24 cellular contexts compared by ENCODE assay signal in genomic region chr1:15744122-15744679, GRCh38. TPM values are rescaled to one million over a fixed set of nuclear protein-coding genes. Genes with fewer than 3 reads are reported as not detected.
DNase-seq lines count a peak whose midpoint lies in the region; ATAC-seq, FAIRE-seq and TF ChIP-seq lines count a peak whose summit lies in the region.
"Had no signal": no experiment of that assay in that cellular context is flagged by ENCODE, and none has a peak within 500 bp of the region (broad histone marks: within the 10 kb centered on the region; RNA-seq: fewer than 3 reads in every experiment).

No MANE protein-coding gene starts in this region.

- TF ChIP-seq CTCF in IMR-90 (conservative IDR thresholded peaks at IDR 0.05; ENCODE audit: low read depth, low read length) (no peak), H1 (IDR thresholded peaks at IDR 0.05; ENCODE audit: control extremely low read depth in 1 of 3, insufficient read depth in 1 of 3, low read depth in 1 of 3, low read length in 3 of 3) (no peak), tibial artery (IDR thresholded peaks at IDR 0.05) (no peak)

- intact Hi-C loops in IMR-90 (cut with micrococcal nuclease), result no loop called here
- intact Hi-C loops in tibial artery (cut with DNase I; ENCODE audit: low total_unique reads), result no loop called here
- intact Hi-C loops in Right ventricle myocardium inferior (cut with DNase I), result loop anchor here (5.0 kb wide), 2 partner anchors 87 to 142 kb away; a partner anchor contains a TSS

- H3K14ac ChIP-seq in IMR-90 (replicated peaks; ENCODE audit: low read depth, low read length) (no peak overlapping the region), H1 (ENCODE audit: insufficient read length) (no peak overlapping the region)

- H3K4me3 ChIP-seq in IMR-90 (ENCODE audit: insufficient read depth, low read depth, low read length) (no peak overlapping the region), H1 (ENCODE audit: extremely low read depth in 1 of 4, insufficient read depth in 2 of 4, low read depth in 3 of 4, low read length in 4 of 4) (no peak overlapping the region), tibial artery (no peak overlapping the region)

- H4K91ac ChIP-seq in IMR-90 (ENCODE audit: insufficient read depth, low read depth, low read length) (no peak overlapping the region), H1 (replicated peaks; ENCODE audit: insufficient read length, low read length) (no peak overlapping the region)

- H3K4me2 ChIP-seq in IMR-90 (ENCODE audit: low read depth, low read length) (no peak overlapping the region), H1 (ENCODE audit: insufficient read depth in 1 of 2, low read depth in 2 of 2, low read length in 2 of 2) (no peak overlapping the region)

- H2BK20ac ChIP-seq in IMR-90 (ENCODE audit: low read depth, low read length), result no peak overlapping the region
- H2BK20ac ChIP-seq in H1 (ENCODE audit: low read length), result no peak overlapping the region

- H3K9ac ChIP-seq in IMR-90 (ENCODE audit: low read depth, low read length) (no peak overlapping the region), H1 (replicated peaks in 1 of 4; ENCODE audit: extremely low read depth in 1 of 4, low read depth in 3 of 4, low read length in 3 of 4) (no peak overlapping the region)

- no peak for TF ChIP-seq RAD21 in IMR-90 (IDR thresholded peaks at IDR 0.05; ENCODE audit: low read length)
- no peak for TF ChIP-seq RAD21 in H1 (IDR thresholded peaks at IDR 0.05 in 1 of 2, conservative IDR thresholded peaks at IDR 0.05 in 1 of 2; ENCODE audit: low read depth in 2 of 2, low read length in 2 of 2)

- 63% methylated on average over 14 of the region's 30 CpGs; no CpG with 5 or more reads in 1 of the 2 experiments for WGBS in IMR-90 (ENCODE audit: extremely low coverage in 2 of 2, insufficient read length in 1 of 2), 2 experiments
- WGBS in H1 (ENCODE audit: extremely low coverage in 1 of 2, insufficient coverage in 1 of 2, insufficient read length in 1 of 2, insufficient replicate concordance in 2 of 2, low coverage in 1 of 2, low lambda C conversion rate in 2 of 2, missing lambda C conversion rate in 1 of 2), 2 experiments, result 94% methylated on average over 30 of the region's 30 CpGs; no CpG with 5 or more reads in 1 of the 2 experiments

- CTCF ChIA-PET in IMR-90 (lab: Yijun Ruan, JAX) (no interaction called here), H1 (lab: Charles Lee; ENCODE audit: partially characterized antibody) (interaction anchor here (1.5 kb wide), 1 partner anchor 48 kb away, joined by 5 read pairs; no protein-coding TSS in a partner anchor)

- FAIRE-seq in H1 (lab: Jason Lieb, UNC), result no peak
- FAIRE-seq: H54, RCC 7860 had no signal

- no peaks in the 10 kb centered on the region for H3K79me2 ChIP-seq in H1 (ENCODE audit: control insufficient read depth in 1 of 2, insufficient read depth in 2 of 2, low read length in 2 of 2)

- no TSS peak for BruUV-seq in IMR-90 (replicated peaks; lab: Mats Ljungman, UMichigan)

- H2BK12ac ChIP-seq in H1 (ENCODE audit: low read depth, low read length), result 0 out of 2 replicates have a peak overlapping the region, but pooled peaks have one; percentile 33

- TF ChIP-seq POLR2A in IMR-90 (IDR thresholded peaks at IDR 0.05; ENCODE audit: low read depth, low read length) (no peak), H1 (IDR thresholded peaks at IDR 0.05; ENCODE audit: control extremely low read depth in 1 of 2, low read depth in 2 of 2, low read length in 2 of 2) (no peak)

- H3K27ac ChIP-seq in IMR-90 (ENCODE audit: insufficient read depth, low read length) (no peak overlapping the region), H1 (ENCODE audit: low read depth, low read length) (no peak overlapping the region), tibial artery (peak overlapping the region; percentile 29 to 97)
- H3K27ac ChIP-seq: HL-60 had no signal

- POLR2A ChIA-PET in IMR-90 (lab: Charles Lee; ENCODE audit: unreplicated experiment), result no interaction called here
- POLR2A ChIA-PET in H1 (lab: Charles Lee; ENCODE audit: partially characterized antibody), result interaction anchor here (0.8 kb wide), 1 partner anchor 13 kb away, joined by 5 read pairs; no protein-coding TSS in a partner anchor

- H2BK15ac ChIP-seq in IMR-90 (ENCODE audit: low read depth, low read length) (no peak overlapping the region), H1 (ENCODE audit: low read length) (peak overlapping the region; percentile 29)

- H3K9me3 ChIP-seq in IMR-90 (ENCODE audit: control insufficient read depth, insufficient read depth, low read length), result no peaks in the 10 kb centered on the region
- no peaks in the 10 kb centered on the region for H3K9me3 ChIP-seq in H1 (ENCODE audit: insufficient read depth in 2 of 2, low read depth in 1 of 2, low read length in 1 of 2)
- H3K9me3 ChIP-seq in tibial artery, result no peaks in the 10 kb centered on the region
- H3K9me3 ChIP-seq: BE2C had no signal

- H3K79me1 ChIP-seq in IMR-90 (ENCODE audit: low read depth in 1 of 2, low read length in 2 of 2) (no peaks in the 10 kb centered on the region), H1 (ENCODE audit: low read depth, low read length) (no peaks in the 10 kb centered on the region)

- H4K5ac ChIP-seq in IMR-90 (ENCODE audit: low read depth, low read length) (no peak overlapping the region), H1 (ENCODE audit: insufficient read length, low read depth, low read length) (no peak overlapping the region)

- no peak overlapping the region for H2BK120ac ChIP-seq in IMR-90 (ENCODE audit: low read depth, low read length)
- H2BK120ac ChIP-seq in H1 (replicated peaks; ENCODE audit: low read depth, low read length), result no peak overlapping the region

- H3K23me2 ChIP-seq in H1 (ENCODE audit: low read depth, low read length), result no peaks in the 10 kb centered on the region; the same call in 1 of the 2 replicates

- H2AFZ ChIP-seq in IMR-90 (replicated peaks; ENCODE audit: low read length, poor library complexity) (peak overlapping the region; percentile 75), H1 (ENCODE audit: low read length) (no peak overlapping the region)

- H3K18ac ChIP-seq in IMR-90 (ENCODE audit: low read depth, low read length) (no peak overlapping the region), H1 (ENCODE audit: extremely low read depth, low read length) (no peak overlapping the region; the same call in 1 of the 2 replicates)

- H4K20me1 ChIP-seq in IMR-90 (ENCODE audit: insufficient read depth, low read length), result no peaks in the 10 kb centered on the region
- no peaks in the 10 kb centered on the region for H4K20me1 ChIP-seq in H1 (replicated peaks in 1 of 2; ENCODE audit: control insufficient read depth in 1 of 2, insufficient read depth in 2 of 2, low read length in 2 of 2)

- no peak overlapping the region for H4K8ac ChIP-seq in IMR-90 (ENCODE audit: low read depth in 2 of 2, low read length in 2 of 2)
- peak overlapping the region; percentile 91 for H4K8ac ChIP-seq in H1 (ENCODE audit: extremely low read depth, insufficient read depth, low read length)

- H3K4ac ChIP-seq in IMR-90 (ENCODE audit: low read depth, low read length) (no peak overlapping the region), H1 (replicated peaks; ENCODE audit: insufficient read length, low read depth, low read length) (no peak overlapping the region)

- peaks cover under 1% of the 10 kb centered on the region for H3K9me1 ChIP-seq in IMR-90 (ENCODE audit: insufficient read depth, low read length)

- no peak overlapping the region for H2BK5ac ChIP-seq in IMR-90 (ENCODE audit: low read depth, low read length, poor library complexity, severe bottlenecking)
- peak overlapping the region; percentile 13; the same call in 1 of the 2 replicates for H2BK5ac ChIP-seq in H1 (ENCODE audit: low read depth, low read length)

- H3K23ac ChIP-seq in IMR-90 (ENCODE audit: low read depth, low read length) (no peak overlapping the region), H1 (ENCODE audit: insufficient read length) (no peak overlapping the region)

- dilution Hi-C loops in IMR-90 (cut with HindIII; ENCODE audit: low sequenced_read_pairs, unreplicated experiment), result no loop called here

- no peak overlapping the region for H3K56ac ChIP-seq in IMR-90 (ENCODE audit: extremely low read depth, insufficient read depth, low read length)
- no peak overlapping the region for H3K56ac ChIP-seq in H1 (replicated peaks; ENCODE audit: insufficient read length, low read depth, low read length)

- no peaks in the 10 kb centered on the region; the same call in 1 of the 2 replicates for H3K4me1 ChIP-seq in IMR-90 (ENCODE audit: control insufficient read depth, insufficient read depth, low read length)
- peaks cover 0 to 13% (median 6%) of the 10 kb centered on the region in 4 experiments; a peak in 6 of 7 replicates for H3K4me1 ChIP-seq in H1 (replicated peaks in 1 of 4; ENCODE audit: control insufficient read depth in 3 of 4, insufficient read depth in 4 of 4, low read length in 3 of 4)
- peaks cover 0 to 75% (median 43%) of the 10 kb centered on the region in 4 donors for H3K4me1 ChIP-seq in tibial artery
- H3K4me1 ChIP-seq: BE2C had no signal

- no peak for ATAC-seq in IMR-90 (ENCODE audit: low read depth)
- no peak for ATAC-seq in Right ventricle myocardium inferior
- ATAC-seq in HG02981 (IDR thresholded peaks at IDR 0.05; ENCODE audit: unreplicated experiment), result no peak

- H2AK5ac ChIP-seq in IMR-90 (ENCODE audit: low read depth, low read length), result no peak overlapping the region
- H2AK5ac ChIP-seq in H1 (ENCODE audit: low read depth, low read length), result no peak overlapping the region

- no peak for DNase-seq in IMR-90
- no peak for DNase-seq in H1 (ENCODE audit: low read depth in 1 of 2, low spot score in 2 of 2)
- DNase-seq in myocyte (ENCODE audit: low read depth), result peak; percentile 68
- DNase-seq in tibial artery, result no peak
- DNase-seq in activated CD4-positive, alpha-beta T cell treated with anti-CD3 and anti-CD28 coated beads, Interleukin-2, amount 50 U/mL, for 1 hour, result no peak
- no peak for DNase-seq in Right ventricle myocardium inferior (ENCODE audit: missing footprints)
- DNase-seq: BE2C; CD4-positive, alpha-beta T cell; COR-L47; DMS79; NCI-H1694; NCI-H2081; NCI-H2171; NCI-H446 treated with DMSO at 0.1 percent for 48 hours; NCI-H526 treated with DMSO at 0.1 percent for 48 hours; OCI-M1; SHP77 had no signal

- H3K27me3 ChIP-seq in IMR-90 (ENCODE audit: control insufficient read depth, insufficient read depth, low read length) (no peaks in the 10 kb centered on the region), H1 (replicated peaks in 1 of 4; ENCODE audit: control insufficient read depth in 3 of 4, extremely low read depth in 1 of 4, insufficient read depth in 3 of 4, low read length in 3 of 4) (no peaks in the 10 kb centered on the region), tibial artery (no peaks in the 10 kb centered on the region)
- H3K27me3 ChIP-seq: BE2C had no signal

- no peak for TF ChIP-seq EP300 in H1 (IDR thresholded peaks at IDR 0.05; ENCODE audit: borderline replicate concordance in 1 of 2, low read depth in 2 of 2, low read length in 2 of 2)

- peaks cover 1% of the 10 kb centered on the region; the same call in 1 of the 2 replicates for H3K36me3 ChIP-seq in IMR-90 (ENCODE audit: control insufficient read depth, insufficient read depth, low read length)
- no peaks in the 10 kb centered on the region for H3K36me3 ChIP-seq in H1 (ENCODE audit: control insufficient read depth in 2 of 4, insufficient read depth in 4 of 4, low read length in 3 of 4)
- peaks cover 0 to 2% (median 0%) of the 10 kb centered on the region in 3 donors for H3K36me3 ChIP-seq in tibial artery
- H3K36me3 ChIP-seq: BE2C had no signal

- in situ Hi-C loops in IMR-90 (cut with MboI; ENCODE audit: low sequenced_read_pairs), result loop anchor here (5.0 kb wide), 1 partner anchor 147 kb away; no protein-coding TSS in a partner anchor

- H2AK9ac ChIP-seq in IMR-90 (replicated peaks; ENCODE audit: low read depth, low read length, poor library complexity), result no peak overlapping the region

RNA-seq across cellular contexts. Expression of gene TMEM82, which starts 1.9 kb away (rescaled TPM):
- total RNA-seq in IMR-90 (2012; rRNA removed) (not detected in 2 replicates), myocyte (not detected in 2 replicates), Right ventricle myocardium inferior (not detected)
- polyA plus RNA-seq in IMR-90 (2012; rRNA removed) (not detected in 2 replicates), H1 (2011; rRNA removed) (2.1 and 3.5 TPM in 2 replicates)
- polyA plus RNA-seq in IMR-90 (2012; cell fraction: cytosol; rRNA removed), result not detected in 2 replicates
- not detected in 2 replicates for polyA plus RNA-seq in IMR-90 (2012; cell fraction: nucleus; rRNA removed; ENCODE audit: low replicate concordance)
- total RNA-seq in H1 (2021; fragmentation: NEBNext Ultra II Directional; extraction: Animal tissue kit (Norgen Biotek cat#: 25700)), result 0.21 and 0.32 TPM in 2 replicates
- polyA plus RNA-seq in H1 (2011; cell fraction: cytosol; rRNA removed), result 1.5 TPM
- 2.0 TPM for polyA plus RNA-seq in H1 (2011; cell fraction: nucleus; rRNA removed)
- polyA plus RNA-seq in H1 (2012, experiment 1 of 2), result 0.46 to 1.7 TPM (median 1.1 TPM) in 4 replicates
- 0.91 TPM for polyA plus RNA-seq in H1 (2012, experiment 2 of 2)
- 0.73 TPM for polyA plus RNA-seq in H1 (2013, experiment 1 of 2)
- 0.66 TPM for polyA plus RNA-seq in H1 (2013, experiment 2 of 2)
- 0.19 and 0.61 TPM in 2 replicates for polyA minus RNA-seq in H1 (2011; rRNA and poly(A)+ RNA removed)
- 1.5 TPM for polyA minus RNA-seq in H1 (2011; cell fraction: cytosol; rRNA and poly(A)+ RNA removed)
- 1.1 TPM for polyA minus RNA-seq in H1 (2011; cell fraction: nucleus; rRNA and poly(A)+ RNA removed)
- polyA plus RNA-seq in myocyte (2012), result not detected
- total RNA-seq: A673; CD4-positive, alpha-beta T cell; HT-29; M059J had no signal

RNA-seq across cellular contexts. Expression of gene SLC25A34, which starts 8.1 kb away (rescaled TPM):
- total RNA-seq in IMR-90 (2012; rRNA removed) (under 0.01 TPM in 1 of 2 replicates, not detected in the other), myocyte (5.2 and 13.0 TPM in 2 replicates), Right ventricle myocardium inferior (57.2 TPM)
- polyA plus RNA-seq in IMR-90 (2012; rRNA removed) (0.72 and 1.1 TPM in 2 replicates), H1 (2011; rRNA removed) (0.62 and 0.75 TPM in 2 replicates)
- polyA plus RNA-seq in IMR-90 (2012; cell fraction: cytosol; rRNA removed), result 0.08 and 0.45 TPM in 2 replicates
- 5.3 and 9.5 TPM in 2 replicates for polyA plus RNA-seq in IMR-90 (2012; cell fraction: nucleus; rRNA removed; ENCODE audit: low replicate concordance)
- total RNA-seq in H1 (2021; fragmentation: NEBNext Ultra II Directional; extraction: Animal tissue kit (Norgen Biotek cat#: 25700)), result 0.48 and 0.50 TPM in 2 replicates
- polyA plus RNA-seq in H1 (2011; cell fraction: cytosol; rRNA removed), result 0.71 TPM
- 1.6 TPM for polyA plus RNA-seq in H1 (2011; cell fraction: nucleus; rRNA removed)
- polyA plus RNA-seq in H1 (2012, experiment 1 of 2), result 0.37 to 0.81 TPM (median 0.54 TPM) in 4 replicates
- polyA plus RNA-seq in H1 (2012, experiment 2 of 2), result 0.28 TPM
- polyA plus RNA-seq in H1 (2013, experiment 1 of 2), result 0.81 TPM
- polyA plus RNA-seq in H1 (2013, experiment 2 of 2), result 0.39 TPM
- polyA minus RNA-seq in H1 (2011; rRNA and poly(A)+ RNA removed), result 0.07 and 0.22 TPM in 2 replicates
- polyA minus RNA-seq in H1 (2011; cell fraction: cytosol; rRNA and poly(A)+ RNA removed), result not detected
- 0.70 TPM for polyA minus RNA-seq in H1 (2011; cell fraction: nucleus; rRNA and poly(A)+ RNA removed)
- 3.2 TPM for polyA plus RNA-seq in myocyte (2012)
- total RNA-seq: HT-29 had no signal

RNA-seq across cellular contexts. Expression of gene FBLIM1, which starts 14.4 kb away (rescaled TPM):
- total RNA-seq in IMR-90 (2012; rRNA removed) (43.6 and 52.2 TPM in 2 replicates), myocyte (38.8 and 103 TPM in 2 replicates), Right ventricle myocardium inferior (97.6 TPM)
- polyA plus RNA-seq in IMR-90 (2012; rRNA removed) (140 and 159 TPM in 2 replicates), H1 (2011; rRNA removed) (66.7 and 99.1 TPM in 2 replicates)
- polyA plus RNA-seq in IMR-90 (2012; cell fraction: cytosol; rRNA removed), result 157 and 164 TPM in 2 replicates
- 95.1 and 141 TPM in 2 replicates for polyA plus RNA-seq in IMR-90 (2012; cell fraction: nucleus; rRNA removed; ENCODE audit: low replicate concordance)
- total RNA-seq in H1 (2021; fragmentation: NEBNext Ultra II Directional; extraction: Animal tissue kit (Norgen Biotek cat#: 25700)), result 63.2 and 66.6 TPM in 2 replicates
- 86.2 TPM for polyA plus RNA-seq in H1 (2011; cell fraction: cytosol; rRNA removed)
- polyA plus RNA-seq in H1 (2011; cell fraction: nucleus; rRNA removed), result 79.6 TPM
- 56.8 to 78.0 TPM (median 64.4 TPM) in 4 replicates for polyA plus RNA-seq in H1 (2012, experiment 1 of 2)
- polyA plus RNA-seq in H1 (2012, experiment 2 of 2), result 50.3 TPM
- polyA plus RNA-seq in H1 (2013, experiment 1 of 2), result 62.3 TPM
- 57.2 TPM for polyA plus RNA-seq in H1 (2013, experiment 2 of 2)
- 25.8 and 31.1 TPM in 2 replicates for polyA minus RNA-seq in H1 (2011; rRNA and poly(A)+ RNA removed)
- polyA minus RNA-seq in H1 (2011; cell fraction: cytosol; rRNA and poly(A)+ RNA removed), result 34.8 TPM
- polyA minus RNA-seq in H1 (2011; cell fraction: nucleus; rRNA and poly(A)+ RNA removed), result 44.5 TPM
- polyA plus RNA-seq in myocyte (2012), result 33.0 TPM

Comparison
In these comparisons a context has a peak if more than half of its experiments do, and no peak if none do; other contexts are left out.
1. H3K27ac ChIP-seq: peak in tibial artery (2 of 2); none in IMR-90 (single experiment) and H1 (single experiment).